Comparison of ENCODE assay signal across 6 cellular contexts in the genomic region with DNA sequence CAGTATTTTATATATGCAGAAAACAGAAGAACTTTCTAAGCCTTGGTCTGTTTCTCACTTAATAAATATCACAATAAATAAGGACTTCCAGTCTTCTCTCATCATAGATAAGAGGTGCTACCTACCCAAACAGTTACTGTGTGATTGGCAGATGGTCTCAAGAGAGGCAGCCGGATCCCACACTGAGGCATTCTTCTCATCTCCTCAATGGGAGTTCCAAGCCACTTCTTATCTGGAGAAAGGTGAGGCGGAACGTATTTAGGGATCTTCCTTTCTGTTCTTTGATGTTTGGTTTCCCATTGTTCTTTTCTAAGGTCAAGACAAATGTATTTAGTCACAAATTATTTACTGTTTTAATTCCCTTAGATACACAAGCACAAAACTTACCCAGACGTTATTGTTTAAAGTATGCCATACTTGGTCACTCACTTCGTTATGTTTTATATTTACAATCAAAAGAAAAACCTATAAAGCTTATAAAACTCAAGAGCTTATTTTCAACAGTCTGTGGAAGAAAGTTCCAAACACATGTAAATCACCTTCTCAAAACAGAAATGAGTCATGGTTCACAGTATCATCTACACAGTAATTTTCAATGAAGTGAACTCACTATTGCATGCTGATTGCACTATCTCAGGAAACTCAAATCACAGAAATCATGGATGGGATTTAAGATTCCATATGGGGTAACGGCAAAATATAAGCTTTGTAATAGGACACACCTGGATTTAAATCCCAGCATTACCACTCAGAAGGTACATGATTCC. TPM values are rescaled to one million over a fixed set of nuclear protein-coding genes. Genes with fewer than 3 reads are reported as not detected.
DNase-seq lines count a peak whose midpoint lies in the region; ATAC-seq, FAIRE-seq and TF ChIP-seq lines count a peak whose summit lies in the region.
"Not testable (repeated sequence)": the region's sequence is repeated elsewhere in the genome, so short reads cannot be mapped to it uniquely, and the experiment has no call there.

No MANE protein-coding gene starts in this region.

- H3K4me1 Mint-ChIP-seq in activated T-cell treated with anti-CD3 and anti-CD28 coated beads, Interleukin-2, amount 50 U/mL, for 72 hours (ENCODE audit: low read depth), result peaks cover 18% of the 10 kb centered on the region
- not testable (repeated sequence) for H3K4me1 Mint-ChIP-seq in chondrocyte (ENCODE audit: low read depth); stimulated activated naive CD8-positive, alpha-beta T cell treated with anti-CD3 and anti-CD28 coated beads, Interleukin-15, amount 100 ng/mL, for 72 hours

- FAIRE-seq in keratinocyte (lab: Jason Lieb, UNC), result not testable (repeated sequence)

- POLR2A ChIA-PET in PC-3 (lab: Charles Lee; ENCODE audit: unreplicated experiment), result not testable (repeated sequence)

- H3K27me3 Mint-ChIP-seq in activated T-cell treated with anti-CD3 and anti-CD28 coated beads, Interleukin-2, amount 50 U/mL, for 72 hours (ENCODE audit: low read depth); chondrocyte (ENCODE audit: low read depth); stimulated activated naive CD8-positive, alpha-beta T cell treated with anti-CD3 and anti-CD28 coated beads, Interleukin-15, amount 100 ng/mL, for 72 hours: not testable (repeated sequence)

- ATAC-seq in PC-3, result peak; percentile 35; the same call in 1 of the 2 replicates
- ATAC-seq in activated T-cell treated with anti-CD3 and anti-CD28 coated beads, Interleukin-2, amount 50 U/mL, for 72 hours (replicated peaks in 1 of 2), result peak; percentile 81 to 83
- ATAC-seq in stimulated activated naive CD8-positive, alpha-beta T cell treated with anti-CD3 and anti-CD28 coated beads, Interleukin-15, amount 100 ng/mL, for 72 hours, result peak; percentile 64

- intact Hi-C loops in PC-3 (cut with micrococcal nuclease), result not testable (repeated sequence)

- CTCF ChIA-PET in PC-3 (lab: Charles Lee), result not testable (repeated sequence)

- H3K9me1 ChIP-seq in keratinocyte (ENCODE audit: control insufficient read depth, extremely low read depth, insufficient read depth, low read length), result not testable (repeated sequence)

- TF ChIP-seq CTCF in PC-3 (conservative IDR thresholded peaks at IDR 0.05; ENCODE audit: low read depth, low read length); chondrocyte (IDR thresholded peaks at IDR 0.05); keratinocyte (optimal IDR thresholded peaks at IDR 0.05 in 1 of 3, IDR thresholded peaks at IDR 0.05 in 1 of 3, conservative IDR thresholded peaks at IDR 0.05 in 1 of 3; ENCODE audit: extremely low read depth in 1 of 3, insufficient read depth in 2 of 3, low read length in 3 of 3): not testable (repeated sequence)

- H3K36me3 ChIP-seq in PC-3 (ENCODE audit: low read depth, low read length); keratinocyte (ENCODE audit: control insufficient read depth in 2 of 2, extremely low read depth in 1 of 2, insufficient read depth in 2 of 2, low read length in 2 of 2): not testable (repeated sequence)

- not testable (repeated sequence) for H3K9me3 Mint-ChIP-seq in activated T-cell treated with anti-CD3 and anti-CD28 coated beads, Interleukin-2, amount 50 U/mL, for 72 hours; chondrocyte (ENCODE audit: low read depth); stimulated activated naive CD8-positive, alpha-beta T cell treated with anti-CD3 and anti-CD28 coated beads, Interleukin-15, amount 100 ng/mL, for 72 hours

- not testable (repeated sequence) for H3K4me1 ChIP-seq in PC-3 (ENCODE audit: insufficient read depth, low read length); keratinocyte (ENCODE audit: control insufficient read depth, extremely low read depth, insufficient read depth, low read length)

- not testable (repeated sequence) for H3K36me3 Mint-ChIP-seq in activated T-cell treated with anti-CD3 and anti-CD28 coated beads, Interleukin-2, amount 50 U/mL, for 72 hours (ENCODE audit: insufficient read depth in 2 of 2); chondrocyte (ENCODE audit: low read depth)

- H3K27me3 ChIP-seq in PC-3 (ENCODE audit: low read length); keratinocyte (ENCODE audit: control insufficient read depth, extremely low read depth, insufficient read depth, low read length): not testable (repeated sequence)

- not testable (repeated sequence) for H3K27ac ChIP-seq in PC-3 (ENCODE audit: low read length)
- H3K27ac ChIP-seq in epithelial cell of prostate (peak overlapping the region; percentile 56), keratinocyte (ENCODE audit: control insufficient read depth, insufficient read depth, low read length) (peak overlapping the region; percentile 40)

- H3K27ac Mint-ChIP-seq in activated T-cell treated with anti-CD3 and anti-CD28 coated beads, Interleukin-2, amount 50 U/mL, for 72 hours, result peak overlapping the region; percentile 50
- H3K27ac Mint-ChIP-seq in chondrocyte (ENCODE audit: unreplicated experiment), result peak overlapping the region; percentile 59
- not testable (repeated sequence) for H3K27ac Mint-ChIP-seq in stimulated activated naive CD8-positive, alpha-beta T cell treated with anti-CD3 and anti-CD28 coated beads, Interleukin-15, amount 100 ng/mL, for 72 hours

- not testable (repeated sequence) for H3K9me2 ChIP-seq in PC-3 (replicated peaks; ENCODE audit: low read length)

- H3K9ac ChIP-seq in PC-3 (ENCODE audit: low read length); keratinocyte (ENCODE audit: control insufficient read depth, extremely low read depth, insufficient read depth, low read length): not testable (repeated sequence)

- not testable (repeated sequence) for H2AFZ ChIP-seq in PC-3 (ENCODE audit: low read length); keratinocyte (ENCODE audit: control insufficient read depth, low read length)

- H3K79me2 ChIP-seq in PC-3 (ENCODE audit: low read length) (peaks cover 10% of the 10 kb centered on the region), keratinocyte (ENCODE audit: control insufficient read depth, insufficient read depth, low read length) (peaks cover 19% of the 10 kb centered on the region)

- H3K4me2 ChIP-seq in PC-3 (ENCODE audit: low read length); keratinocyte (ENCODE audit: control insufficient read depth, extremely low read depth, insufficient read depth, low read depth, low read length): not testable (repeated sequence)

- H3K4me3 Mint-ChIP-seq in activated T-cell treated with anti-CD3 and anti-CD28 coated beads, Interleukin-2, amount 50 U/mL, for 72 hours; chondrocyte (ENCODE audit: unreplicated experiment); stimulated activated naive CD8-positive, alpha-beta T cell treated with anti-CD3 and anti-CD28 coated beads, Interleukin-15, amount 100 ng/mL, for 72 hours: not testable (repeated sequence)

- H3K9me3 ChIP-seq in PC-3 (ENCODE audit: low read length); keratinocyte (ENCODE audit: control insufficient read depth, low read depth, low read length): not testable (repeated sequence)

- not testable (repeated sequence) for H3F3A ChIP-seq in PC-3 (ENCODE audit: low read length, unreplicated experiment)

- TSS peak; percentile 49 for BruUV-seq in PC-3 (replicated peaks; lab: Mats Ljungman, UMichigan)

- dilution Hi-C loops in keratinocyte (cut with MboI; ENCODE audit: extremely low pct_ligation_motif_present, low sequenced_read_pairs), result not testable (repeated sequence)

- not testable (repeated sequence) for DNase-seq in PC-3; activated T-cell treated with anti-CD3 and anti-CD28 coated beads, Interleukin-2, amount 50 U/mL, for 72 hours; chondrocyte (ENCODE audit: low spot score); epithelial cell of prostate (ENCODE audit: low read depth, low spot score); keratinocyte (ENCODE audit: low read depth, low spot score); stimulated activated naive CD8-positive, alpha-beta T cell treated with anti-CD3 and anti-CD28 coated beads, Interleukin-15, amount 100 ng/mL, for 72 hours

- H3K4me3 ChIP-seq in PC-3 (ENCODE audit: low read length); keratinocyte (ENCODE audit: control insufficient read depth in 2 of 3, extremely low read depth in 1 of 3, insufficient read depth in 2 of 3, low read depth in 1 of 3, low read length in 3 of 3): not testable (repeated sequence)

- H4K20me1 ChIP-seq in PC-3 (ENCODE audit: low read length); keratinocyte (ENCODE audit: control insufficient read depth, extremely low read depth, insufficient read depth, low read length): not testable (repeated sequence)

RNA-seq across cellular contexts. Expression of a gene that starts 9.4 kb away (rescaled TPM):
- total RNA-seq in PC-3 (2014; rRNA removed) (97.9 and 99.2 TPM in 2 replicates), chondrocyte (60.2 to 68.2 TPM (median 62.4 TPM) in 3 replicates)
- 10 to 100 TPM; 32.8 to 35.4 TPM for total RNA-seq in activated T-cell treated with anti-CD3 and anti-CD28 coated beads, Interleukin-2, amount 50 U/mL, for 72 hours
- polyA plus RNA-seq in keratinocyte, result 115 to 172 TPM (median 122 TPM) in 3 replicates
- 30.3 TPM for polyA plus RNA-seq in keratinocyte (2011; ENCODE audit: low read depth)
- polyA plus RNA-seq in keratinocyte (2011; cell fraction: cytosol; rRNA removed), result 115 and 195 TPM in 2 replicates
- polyA plus RNA-seq in keratinocyte (2011; cell fraction: nucleus; rRNA removed), result 80.4 and 103 TPM in 2 replicates
- polyA plus RNA-seq in keratinocyte (2012; ENCODE audit: low replicate concordance), result 56.4 and 108 TPM in 2 replicates
- 38.4 to 109 TPM (median 56.7 TPM) in 3 replicates for polyA minus RNA-seq in keratinocyte
- 71.4 TPM for polyA minus RNA-seq in keratinocyte (2011; cell fraction: cytosol; rRNA and poly(A)+ RNA removed)
- 21.0 and 35.5 TPM in 2 replicates for polyA minus RNA-seq in keratinocyte (2011; cell fraction: nucleus; rRNA and poly(A)+ RNA removed)
